Comparison of ENCODE assay signal across 11 cellular contexts in genomic region chr3:171383206-171384018, GRCh38.
A peak's percentile ranks its signal among the peaks of the same experiment; 100 is the strongest.
DNase-seq lines count a peak whose midpoint lies in the region; ATAC-seq and TF ChIP-seq lines count a peak whose summit lies in the region.
"Had no signal": no experiment of that assay in that cellular context is flagged by ENCODE, and none has a peak within 500 bp of the region (broad histone marks: within the 10 kb centered on the region; RNA-seq: fewer than 3 reads in every experiment).

No MANE protein-coding gene starts in this region.

- H3K27me3 ChIP-seq in HAP-1 (ENCODE audit: low read depth) = no peaks in the 10 kb centered on the region
- H3K27me3 ChIP-seq: BLaER1 treated with 17β-estradiol and CSF1 and Interleukin-3, amounts not matched to agents 10 nM and 100 nM had no signal

- no peak for ATAC-seq in GM18868 (IDR thresholded peaks at IDR 0.05; ENCODE audit: unreplicated experiment)

- DNase-seq in AG10803 (ENCODE audit: low read depth) (peak; percentile 81), HAP-1 (ENCODE audit: low spot score in 2 of 2) (peak; percentile 66 to 86), astrocyte of the cerebellum (ENCODE audit: low read depth) (peak; percentile 53), kidney glomerular epithelial cell (lab: John Stamatoyannopoulos, UW) (peak; percentile 14), KG1 (lab: John Stamatoyannopoulos, UW) (no peak), NCI-H187 treated with DMSO at 0.1 percent for 48 hours (lab: John Stamatoyannopoulos, UW) (no peak)
- DNase-seq in stimulated activated CD4-positive, alpha-beta T cell treated with anti-CD3 and anti-CD28 coated beads, Interleukin-4, amount 100 ng/mL, for 1 hour = no peak
- DNase-seq: activated naive CD4-positive, alpha-beta T cell treated with anti-CD3 and anti-CD28 coated beads for 36 hours; occipital lobe had no signal

- H3K4me1 ChIP-seq in HAP-1 = peaks cover 48% of the 10 kb centered on the region

- H3K36me3 ChIP-seq in HAP-1 (replicated peaks) = no peaks in the 10 kb centered on the region
- H3K36me3 ChIP-seq: BLaER1 treated with 17β-estradiol and CSF1 and Interleukin-3, amounts not matched to agents 10 nM and 100 nM had no signal

- TF ChIP-seq CTCF in AG10803 (conservative IDR thresholded peaks at IDR 0.05; ENCODE audit: low read length) (no peak), astrocyte of the cerebellum (IDR thresholded peaks at IDR 0.05; ENCODE audit: low read depth, low read length, missing control alignments) (no peak)

- in situ Hi-C loops in HAP-1 (cut with MboI; ENCODE audit: low sequenced_read_pairs) (no loop called here), astrocyte of the cerebellum (cut with HindIII; ENCODE audit: low sequenced_read_pairs) (no loop called here)

- no peaks in the 10 kb centered on the region for H3K9me3 ChIP-seq in HAP-1
- H3K9me3 ChIP-seq: BLaER1 treated with 17β-estradiol and CSF1 and Interleukin-3, amounts not matched to agents 10 nM and 100 nM had no signal

- H3K4me3 ChIP-seq in AG10803 (ENCODE audit: low read length) (no peak overlapping the region), HAP-1 (no peak overlapping the region), astrocyte of the cerebellum (ENCODE audit: low read depth, low read length) (no peak overlapping the region)
- H3K4me3 ChIP-seq: BLaER1 treated with 17β-estradiol and CSF1 and Interleukin-3, amounts not matched to agents 10 nM and 100 nM had no signal

Comparison
In these comparisons a context has a peak if more than half of its experiments do, and no peak if none do; other contexts are left out.
1. DNase-seq: peak in AG10803 (single experiment), HAP-1 (2 of 2), astrocyte of the cerebellum (single experiment) and kidney glomerular epithelial cell (single experiment); none in KG1 (single experiment), stimulated activated CD4-positive, alpha-beta T cell treated with anti-CD3 and anti-CD28 coated beads, Interleukin-4, amount 100 ng/mL, for 1 hour (single experiment) and NCI-H187 treated with DMSO at 0.1 percent for 48 hours (single experiment).